9 cellular contexts compared by ENCODE assay signal in genomic region chr15:31397851-31398661, GRCh38.
A peak's percentile ranks its signal among the peaks of the same experiment; 100 is the strongest.
DNase-seq lines count a peak whose midpoint lies in the region; ATAC-seq and TF ChIP-seq lines count a peak whose summit lies in the region.
"Had no signal": no experiment of that assay in that cellular context is flagged by ENCODE, and none has a peak within 500 bp of the region (broad histone marks: within the 10 kb centered on the region; RNA-seq: fewer than 3 reads in every experiment).

No MANE protein-coding gene starts in this region.

- no peaks in the 10 kb centered on the region for H3K36me3 ChIP-seq in HUES6 (ENCODE audit: control insufficient read depth, insufficient read depth, low read length)
- H3K36me3 ChIP-seq in RWPE2 (ENCODE audit: low read depth): no peaks in the 10 kb centered on the region
- H3K36me3 ChIP-seq in gastroesophageal sphincter: no peaks in the 10 kb centered on the region

- TF ChIP-seq CTCF in RWPE2 (IDR thresholded peaks at IDR 0.05; ENCODE audit: poor library complexity, severe bottlenecking): no peak
- TF ChIP-seq CTCF in gastroesophageal sphincter (IDR thresholded peaks at IDR 0.05): no peak

- H3K4me3 Mint-ChIP-seq in stimulated activated naive B cell treated with anti-CD40 and anti-IgM and Interleukin-4, amounts not matched to agents 10 μg/mL and 1 μg/mL and 100 μg/mL, for 72 hours: peak overlapping the region in 1 of 2 donors; percentile 4

- WGBS in gastroesophageal sphincter (ENCODE audit: low coverage in 1 of 2), 2 donors: 56 to 76% methylated on average over 5 to 7 of the region's 21 CpGs

- H3K4me3 ChIP-seq in HUES6 (ENCODE audit: low read depth, low read length): no peak overlapping the region
- no peak overlapping the region for H3K4me3 ChIP-seq in RWPE2 (ENCODE audit: severe bottlenecking)
- no peak overlapping the region for H3K4me3 ChIP-seq in gastroesophageal sphincter

- no peaks in the 10 kb centered on the region for H3K9me3 ChIP-seq in HUES6 (ENCODE audit: control insufficient read depth, insufficient read depth, low read depth, low read length)
- H3K9me3 ChIP-seq in RWPE2 (ENCODE audit: severe bottlenecking): no peaks in the 10 kb centered on the region
- no peaks in the 10 kb centered on the region for H3K9me3 ChIP-seq in gastroesophageal sphincter

- H3K27ac ChIP-seq in HUES6 (ENCODE audit: low read depth, low read length) (peak overlapping the region; percentile 62), RWPE2 (ENCODE audit: poor library complexity, severe bottlenecking) (peak overlapping the region; percentile 80), gastroesophageal sphincter (peak overlapping the region; percentile 62 to 85 (median 82))

- peaks cover 26 to 45% of the 10 kb centered on the region in 2 donors for H3K4me1 Mint-ChIP-seq in stimulated activated naive B cell treated with anti-CD40 and anti-IgM and Interleukin-4, amounts not matched to agents 10 μg/mL and 1 μg/mL and 100 μg/mL, for 72 hours

- peaks cover 11% of the 10 kb centered on the region for H3K27me3 ChIP-seq in HUES6 (ENCODE audit: control insufficient read depth, insufficient read depth, low read length)
- no peaks in the 10 kb centered on the region for H3K27me3 ChIP-seq in RWPE2 (ENCODE audit: insufficient read depth, poor library complexity, severe bottlenecking)
- H3K27me3 ChIP-seq in gastroesophageal sphincter: no peaks in the 10 kb centered on the region

- DNase-seq in RWPE2 (ENCODE audit: low spot score) (peak; percentile 82), NCI-H345 (lab: John Stamatoyannopoulos, UW) (no peak)
- no peak for DNase-seq in stimulated activated naive B cell treated with anti-CD40 and anti-IgM and Interleukin-4, amounts not matched to agents 10 μg/mL and 1 μg/mL and 100 μg/mL, for 72 hours
- no peak for DNase-seq in stimulated activated CD4-positive, alpha-beta T cell treated with anti-CD3 and anti-CD28 coated beads, Interleukin-4, amount 100 ng/mL, for 1 hour
- no peak for DNase-seq in activated CD8-positive, alpha-beta memory T cell treated with anti-CD3 and anti-CD28 coated beads, Interleukin-2, amount 50 U/mL, for 4 hours
- DNase-seq: activated T-cell treated with anti-CD3 and anti-CD28 coated beads for 4 hours, NCI-H446 treated with DMSO at 0.1 percent for 48 hours had no signal

- ATAC-seq in RWPE2 (ENCODE audit: low read depth): peak; percentile 29; the same call in 2 of the 3 replicates
- ATAC-seq in gastroesophageal sphincter: no peak
- ATAC-seq in stimulated activated naive B cell treated with anti-CD40 and anti-IgM and Interleukin-4, amounts not matched to agents 10 μg/mL and 1 μg/mL and 100 μg/mL, for 72 hours (replicated peaks): no peak

- no peaks in the 10 kb centered on the region for H3K9me3 Mint-ChIP-seq in stimulated activated naive B cell treated with anti-CD40 and anti-IgM and Interleukin-4, amounts not matched to agents 10 μg/mL and 1 μg/mL and 100 μg/mL, for 72 hours

- H3K4me1 ChIP-seq in HUES6 (ENCODE audit: control insufficient read depth, insufficient read depth, low read length): peaks cover 28% of the 10 kb centered on the region
- peaks cover 22% of the 10 kb centered on the region for H3K4me1 ChIP-seq in RWPE2 (ENCODE audit: insufficient read depth, poor library complexity, severe bottlenecking)
- H3K4me1 ChIP-seq in gastroesophageal sphincter: peaks cover 0 to 37% (median 17%) of the 10 kb centered on the region in 3 donors

- no peak for TF ChIP-seq POLR2A in gastroesophageal sphincter (IDR thresholded peaks at IDR 0.05)

- H3K27me3 Mint-ChIP-seq in stimulated activated naive B cell treated with anti-CD40 and anti-IgM and Interleukin-4, amounts not matched to agents 10 μg/mL and 1 μg/mL and 100 μg/mL, for 72 hours: no peaks in the 10 kb centered on the region

- no peaks in the 10 kb centered on the region for H3K36me3 Mint-ChIP-seq in stimulated activated naive B cell treated with anti-CD40 and anti-IgM and Interleukin-4, amounts not matched to agents 10 μg/mL and 1 μg/mL and 100 μg/mL, for 72 hours

- peak overlapping the region; percentile 14 for H3K27ac Mint-ChIP-seq in stimulated activated naive B cell treated with anti-CD40 and anti-IgM and Interleukin-4, amounts not matched to agents 10 μg/mL and 1 μg/mL and 100 μg/mL, for 72 hours

- peak overlapping the region; percentile 18 for H3K9ac ChIP-seq in HUES6 (ENCODE audit: low read length)

- no peak for TF ChIP-seq EP300 in gastroesophageal sphincter (IDR thresholded peaks at IDR 0.05)
